Comparison of ENCODE assay signal across 22 cellular contexts in the genomic region with DNA sequence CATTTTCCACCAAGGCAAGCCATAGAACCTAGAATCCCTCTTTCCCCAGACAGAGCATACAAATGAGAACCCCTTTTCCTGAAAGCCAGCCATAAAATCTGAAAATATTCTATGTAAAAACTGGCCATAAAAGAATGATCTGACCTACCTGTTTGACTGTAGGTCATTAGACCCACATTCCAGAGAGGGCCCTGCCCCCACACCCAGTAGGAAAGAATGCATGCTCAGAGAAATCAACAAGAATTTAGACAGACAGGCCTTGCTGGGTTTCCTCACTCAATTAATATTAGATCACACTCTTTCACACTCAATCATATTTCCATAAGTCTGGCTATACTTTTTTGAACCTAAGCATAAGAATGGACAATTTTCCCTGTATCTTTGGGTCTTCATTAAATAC.
DNase-seq lines count a peak whose midpoint lies in the region; ATAC-seq and TF ChIP-seq lines count a peak whose summit lies in the region.
"Had no signal": no experiment of that assay in that cellular context is flagged by ENCODE, and none has a peak within 500 bp of the region (broad histone marks: within the 10 kb centered on the region; RNA-seq: fewer than 3 reads in every experiment).

No MANE protein-coding gene starts in this region.

- no peaks in the 10 kb centered on the region for H3K23me2 ChIP-seq in H9 (ENCODE audit: insufficient read length, low read depth, low read length, poor library complexity, severe bottlenecking)

- H2BK12ac ChIP-seq in H9 (ENCODE audit: insufficient read length, low read depth, low read length) (no peak overlapping the region), trophoblast cell (ENCODE audit: low read length) (peak overlapping the region; percentile 95)

- H3K4me3 ChIP-seq in Caco-2 (ENCODE audit: low read depth, low read length) (no peak overlapping the region), hepatocyte (no peak overlapping the region), trophoblast cell (ENCODE audit: low read depth, low read length) (no peak overlapping the region), uterus (no peak overlapping the region)
- H3K4me3 ChIP-seq: SJCRH30 had no signal

- DNase-seq in Caco-2 (peak; percentile 32 to 45), H9 (no peak), hepatocyte (ENCODE audit: low spot score) (peak; percentile 8), trophoblast cell (peak in 1 of 2 donors; percentile 3), NCI-H748 (lab: John Stamatoyannopoulos, UW; ENCODE audit: unreplicated experiment) (no peak), uterus (no peak)
- DNase-seq: CD4-positive, alpha-beta T cell; DMS153; GDM1; H7; HFFc6; IMR-90; MV-4-11; NCI-H1105 treated with DMSO at 0.1 percent for 48 hours; NCI-H2029 treated with DMSO at 0.1 percent for 48 hours; NCI-H226; NCI-H524; NCI-H82; OCI-M1; SJCRH30; T-cell had no signal

- no peaks in the 10 kb centered on the region for H3K9me3 ChIP-seq in Caco-2
- no peaks in the 10 kb centered on the region for H3K9me3 ChIP-seq in H9 (ENCODE audit: control insufficient read depth, low read depth, low read length)
- no peaks in the 10 kb centered on the region for H3K9me3 ChIP-seq in hepatocyte (ENCODE audit: low read depth)
- H3K9me3 ChIP-seq in trophoblast cell (ENCODE audit: insufficient read depth, low read depth, low read length), result no peaks in the 10 kb centered on the region
- no peaks in the 10 kb centered on the region for H3K9me3 ChIP-seq in uterus
- H3K9me3 ChIP-seq: SJCRH30 had no signal

- POLR2A ChIA-PET in Caco-2 (lab: Charles Lee), result no interaction called here

- H4K20me1 ChIP-seq in H9 (ENCODE audit: control insufficient read depth, insufficient read depth, insufficient read length), result no peaks in the 10 kb centered on the region
- no peaks in the 10 kb centered on the region for H4K20me1 ChIP-seq in hepatocyte (ENCODE audit: insufficient read depth, poor library complexity, severe bottlenecking)

- H3K4me3 Mint-ChIP-seq in Caco-2 (ENCODE audit: unreplicated experiment), result no peak overlapping the region
- no peak overlapping the region for H3K4me3 Mint-ChIP-seq in H9
- H3K4me3 Mint-ChIP-seq: CD4-positive, alpha-beta T cell; HFFc6; T-cell had no signal

- TF ChIP-seq CTCF in Caco-2 (IDR thresholded peaks at IDR 0.05; ENCODE audit: insufficient read depth in 1 of 2, low read depth in 1 of 2, low read length in 1 of 2, severe bottlenecking in 1 of 2, unreplicated experiment in 1 of 2), result no peak
- no peak for TF ChIP-seq CTCF in H9 (conservative IDR thresholded peaks at IDR 0.05)
- no peak for TF ChIP-seq CTCF in hepatocyte (IDR thresholded peaks at IDR 0.05; ENCODE audit: poor library complexity)
- TF ChIP-seq CTCF in uterus (IDR thresholded peaks at IDR 0.05), result no peak

- H2BK5ac ChIP-seq in H9 (ENCODE audit: insufficient read length, low read length) (no peak overlapping the region), trophoblast cell (ENCODE audit: low read depth, low read length, poor library complexity) (peak overlapping the region; percentile 97)

- peak overlapping the region; percentile 70 for H4K12ac ChIP-seq in trophoblast cell (ENCODE audit: low read depth, low read length)

- peak overlapping the region; percentile 69 for H3K27ac Mint-ChIP-seq in Caco-2 (ENCODE audit: unreplicated experiment)
- H3K27ac Mint-ChIP-seq in H9, result peak overlapping the region in 2 of 3 experiments; percentile 75 to 76; a peak in 5 of 7 replicates
- H3K27ac Mint-ChIP-seq: CD4-positive, alpha-beta T cell; HFFc6; T-cell had no signal

- H2BK15ac ChIP-seq in H9 (ENCODE audit: low read depth, low read length), result no peak overlapping the region

- peaks cover 3% of the 10 kb centered on the region for H3K27me3 Mint-ChIP-seq in Caco-2 (ENCODE audit: insufficient read depth, unreplicated experiment)
- H3K27me3 Mint-ChIP-seq in H9 (ENCODE audit: low read depth), result no peaks in the 10 kb centered on the region
- H3K27me3 Mint-ChIP-seq: CD4-positive, alpha-beta T cell; T-cell had no signal

- H3K4me1 ChIP-seq in Caco-2 (peaks cover 9% of the 10 kb centered on the region; the same call in 1 of the 2 replicates), H9 (ENCODE audit: insufficient read depth, low read length) (peaks cover 5% of the 10 kb centered on the region; the same call in 1 of the 2 replicates), hepatocyte (ENCODE audit: insufficient read depth) (no peaks in the 10 kb centered on the region), trophoblast cell (ENCODE audit: control insufficient read depth in 1 of 2, insufficient read depth in 2 of 2, low read length in 2 of 2) (peaks cover 2 to 8% of the 10 kb centered on the region in 2 experiments), uterus (no peaks in the 10 kb centered on the region)
- H3K4me1 ChIP-seq: SJCRH30 had no signal

- H3K79me2 ChIP-seq in H9 (ENCODE audit: insufficient read depth, low read length) (no peaks in the 10 kb centered on the region), hepatocyte (no peaks in the 10 kb centered on the region), trophoblast cell (ENCODE audit: control insufficient read depth, insufficient read depth, low read length, poor library complexity) (peaks cover 2% of the 10 kb centered on the region)

- H2BK120ac ChIP-seq in H9 (ENCODE audit: low read depth, low read length, poor library complexity, severe bottlenecking) (no peak overlapping the region), trophoblast cell (ENCODE audit: insufficient read depth, low read length, poor library complexity) (peak overlapping the region; percentile 86)

- no peak for TF ChIP-seq POLR2A in uterus (IDR thresholded peaks at IDR 0.05)

- no peak for ATAC-seq in GM21423 (IDR thresholded peaks at IDR 0.05; ENCODE audit: unreplicated experiment)
- ATAC-seq: T-cell had no signal

- H3K9ac ChIP-seq in H9 (ENCODE audit: extremely low read depth, insufficient read length, low read length) (no peak overlapping the region), trophoblast cell (ENCODE audit: low read length) (no peak overlapping the region)

- H3K36me3 ChIP-seq in Caco-2 (ENCODE audit: control insufficient read depth, insufficient read depth, low read length), result no peaks in the 10 kb centered on the region
- no peaks in the 10 kb centered on the region for H3K36me3 ChIP-seq in hepatocyte (replicated peaks; ENCODE audit: insufficient read depth, low read depth)
- no peaks in the 10 kb centered on the region for H3K36me3 ChIP-seq in trophoblast cell (ENCODE audit: control insufficient read depth in 1 of 2, insufficient read depth in 2 of 2, low read length in 2 of 2)
- no peaks in the 10 kb centered on the region for H3K36me3 ChIP-seq in uterus
- H3K36me3 ChIP-seq: SJCRH30 had no signal

- H2AFZ ChIP-seq in H9 (ENCODE audit: low read length) (no peak overlapping the region), hepatocyte (no peak overlapping the region), trophoblast cell (ENCODE audit: insufficient read depth, low read length, poor library complexity) (no peak overlapping the region)

- H3K4me1 Mint-ChIP-seq in Caco-2 (ENCODE audit: low read depth, unreplicated experiment) (peaks cover 6% of the 10 kb centered on the region), H9 (peaks cover 9% of the 10 kb centered on the region in 2 experiments)

- H3K4me2 ChIP-seq in H9 (ENCODE audit: insufficient read depth, insufficient read length, low read length), result no peak overlapping the region
- no peak overlapping the region for H3K4me2 ChIP-seq in hepatocyte
- H3K4me2 ChIP-seq in trophoblast cell (ENCODE audit: low read length), result peak overlapping the region; percentile 37

- H3K23ac ChIP-seq in H9 (ENCODE audit: insufficient read length, low read depth, low read length) (no peak overlapping the region), trophoblast cell (ENCODE audit: low read length) (no peak overlapping the region)

- H3K27ac ChIP-seq in H9 (ENCODE audit: insufficient read length, low read depth, low read length) (no peak overlapping the region), hepatocyte (no peak overlapping the region), trophoblast cell (ENCODE audit: low read depth, low read length) (peak overlapping the region; percentile 86), uterus (no peak overlapping the region)
- H3K27ac ChIP-seq: SJCRH30 had no signal

- no peak overlapping the region for H3K14ac ChIP-seq in H9 (ENCODE audit: insufficient read depth, low read length)
- H3K14ac ChIP-seq in trophoblast cell (ENCODE audit: low read length), result peak overlapping the region; percentile 84

- no peaks in the 10 kb centered on the region for H3K9me2 ChIP-seq in hepatocyte (replicated peaks; ENCODE audit: insufficient read depth)

- no peaks in the 10 kb centered on the region for H3K36me3 Mint-ChIP-seq in Caco-2 (ENCODE audit: insufficient read depth, unreplicated experiment)
- no peaks in the 10 kb centered on the region for H3K36me3 Mint-ChIP-seq in H9 (ENCODE audit: insufficient read depth in 1 of 3, low read depth in 3 of 3)
- H3K36me3 Mint-ChIP-seq: T-cell had no signal

- no peak overlapping the region for H4K5ac ChIP-seq in H9 (ENCODE audit: insufficient read length, low read depth, low read length)

- H2AK5ac ChIP-seq in H9 (ENCODE audit: insufficient read length, low read length) (no peak overlapping the region), trophoblast cell (ENCODE audit: low read length) (no peak overlapping the region)

- CTCF ChIA-PET in Caco-2 (lab: Charles Lee), result no interaction called here

- H3K79me1 ChIP-seq in H9 (ENCODE audit: insufficient read depth, low read depth, low read length, poor library complexity, severe bottlenecking) (no peaks in the 10 kb centered on the region), trophoblast cell (ENCODE audit: low read length) (peaks cover 5% of the 10 kb centered on the region)

- H2BK20ac ChIP-seq in H9 (ENCODE audit: low read depth, low read length, poor library complexity, severe bottlenecking), result no peak overlapping the region

- H3K56ac ChIP-seq in H9 (ENCODE audit: insufficient read length, low read depth, low read length), result no peak overlapping the region

- H4K91ac ChIP-seq in H9 (ENCODE audit: insufficient read length, low read depth, low read length), result no peak overlapping the region
- H4K91ac ChIP-seq in trophoblast cell (ENCODE audit: low read depth, low read length), result peak overlapping the region; percentile 62

- no peak overlapping the region for H4K8ac ChIP-seq in H9 (replicated peaks; ENCODE audit: insufficient read length, low read depth, low read length)
- H4K8ac ChIP-seq in trophoblast cell (ENCODE audit: low read depth, low read length), result peak overlapping the region; percentile 65

- H3K9me3 Mint-ChIP-seq in Caco-2 (ENCODE audit: unreplicated experiment) (no peaks in the 10 kb centered on the region), H9 (no peaks in the 10 kb centered on the region)
- H3K9me3 Mint-ChIP-seq: CD4-positive, alpha-beta T cell had no signal

- intact Hi-C loops in Caco-2 (cut with micrococcal nuclease; ENCODE audit: unreplicated experiment), result no loop called here
- intact Hi-C loops in uterus (cut with DNase I; ENCODE audit: low total_unique reads), result no loop called here

- no peak overlapping the region for H3T11ph ChIP-seq in H9 (ENCODE audit: low read length)

- H3K27me3 ChIP-seq in Caco-2 (replicated peaks; ENCODE audit: control insufficient read depth, insufficient read depth, low read length) (no peaks in the 10 kb centered on the region), H9 (ENCODE audit: insufficient read depth, low read length) (no peaks in the 10 kb centered on the region), hepatocyte (no peaks in the 10 kb centered on the region), trophoblast cell (ENCODE audit: insufficient read depth, low read length) (no peaks in the 10 kb centered on the region), uterus (no peaks in the 10 kb centered on the region)
- H3K27me3 ChIP-seq: SJCRH30 had no signal

- H3K18ac ChIP-seq in H9 (ENCODE audit: insufficient read length, low read depth, low read length) (no peak overlapping the region), trophoblast cell (ENCODE audit: low read length) (no peak overlapping the region)

- H3K4ac ChIP-seq in H9 (ENCODE audit: low read depth, low read length), result no peak overlapping the region
- H3K4ac ChIP-seq in trophoblast cell (ENCODE audit: low read depth, low read length), result peak overlapping the region; percentile 36

- BruUV-seq in Caco-2 (replicated peaks; lab: Mats Ljungman, UMichigan), result no TSS peak

Comparison
In these comparisons a context has a peak if more than half of its experiments do, and no peak if none do; other contexts are left out.
1. DNase-seq: peak in Caco-2 (2 of 2) and hepatocyte (single experiment); none in H9 (single experiment), NCI-H748 (single experiment) and uterus (0 of 2).